ENCODE assay signal across 1 cellular context in the genomic region with DNA sequence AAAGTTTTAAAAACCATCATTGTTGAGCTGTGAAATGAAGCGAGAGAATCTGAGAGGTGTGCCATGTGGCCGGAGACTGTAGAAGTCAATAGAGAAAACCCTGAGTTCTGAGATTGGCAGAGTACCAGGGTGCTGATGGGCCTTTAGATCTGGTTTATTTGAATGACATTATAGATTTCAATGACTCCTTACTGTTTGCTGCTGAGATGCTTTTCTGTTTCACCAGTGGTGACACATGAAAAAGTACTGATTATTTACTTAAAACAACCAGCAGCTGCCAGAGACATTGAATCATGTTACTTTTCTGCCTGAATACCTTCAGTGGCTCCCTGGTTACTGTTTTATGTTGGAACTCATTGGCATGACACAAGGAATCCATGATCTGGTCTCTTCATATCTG.
TF ChIP-seq lines count a peak whose summit lies in the region.

No MANE protein-coding gene starts in this region.

TF ChIP-seq in A549, 52 proteins besides CTCF, POLR2A, EP300 and RAD21 (continued from another document):
- no peak for TF ChIP-seq KDM5A (IDR thresholded peaks at IDR 0.05)
- TF ChIP-seq, protein P1, sequence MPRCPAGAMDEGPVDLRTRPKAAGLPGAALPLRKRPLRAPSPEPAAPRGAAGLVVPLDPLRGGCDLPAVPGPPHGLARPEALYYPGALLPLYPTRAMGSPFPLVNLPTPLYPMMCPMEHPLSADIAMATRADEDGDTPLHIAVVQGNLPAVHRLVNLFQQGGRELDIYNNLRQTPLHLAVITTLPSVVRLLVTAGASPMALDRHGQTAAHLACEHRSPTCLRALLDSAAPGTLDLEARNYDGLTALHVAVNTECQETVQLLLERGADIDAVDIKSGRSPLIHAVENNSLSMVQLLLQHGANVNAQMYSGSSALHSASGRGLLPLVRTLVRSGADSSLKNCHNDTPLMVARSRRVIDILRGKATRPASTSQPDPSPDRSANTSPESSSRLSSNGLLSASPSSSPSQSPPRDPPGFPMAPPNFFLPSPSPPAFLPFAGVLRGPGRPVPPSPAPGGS (IDR thresholded peaks at IDR 0.05), result no peak
- TF ChIP-seq, protein P2, sequence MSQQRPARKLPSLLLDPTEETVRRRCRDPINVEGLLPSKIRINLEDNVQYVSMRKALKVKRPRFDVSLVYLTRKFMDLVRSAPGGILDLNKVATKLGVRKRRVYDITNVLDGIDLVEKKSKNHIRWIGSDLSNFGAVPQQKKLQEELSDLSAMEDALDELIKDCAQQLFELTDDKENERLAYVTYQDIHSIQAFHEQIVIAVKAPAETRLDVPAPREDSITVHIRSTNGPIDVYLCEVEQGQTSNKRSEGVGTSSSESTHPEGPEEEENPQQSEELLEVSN (IDR thresholded peaks at IDR 0.05; ENCODE audit: borderline replicate concordance, low read depth), result no peak
